In the genomic region with DNA sequence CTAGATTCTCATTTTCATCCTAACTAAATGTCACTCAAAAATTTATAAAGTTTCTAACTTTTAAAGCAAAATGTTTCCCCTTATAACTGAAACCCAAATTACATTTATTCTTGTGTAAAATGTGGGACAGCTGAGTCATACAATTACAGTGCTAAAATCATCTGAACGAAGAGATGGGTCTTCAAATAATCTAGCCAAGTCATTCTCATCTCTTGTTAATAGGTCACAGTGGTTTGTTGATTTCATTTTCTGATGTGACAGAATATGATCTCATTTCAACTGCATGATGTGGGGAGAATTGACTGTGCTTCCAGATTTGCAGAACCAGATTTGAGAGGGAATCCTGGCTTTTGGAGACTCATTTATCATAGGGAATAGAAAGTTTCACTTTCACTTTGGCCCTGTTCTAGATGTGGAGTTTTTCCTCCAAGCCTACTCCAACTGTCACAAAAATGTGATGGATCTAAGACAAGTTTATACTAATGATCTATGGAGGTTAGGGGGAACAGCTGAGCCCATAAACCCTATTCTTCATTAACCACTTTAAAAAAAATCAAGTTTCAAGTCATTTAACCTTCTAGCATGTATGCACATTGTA, we compare ENCODE assay signal across 12 cellular contexts.
DNase-seq lines count a peak whose midpoint lies in the region; ATAC-seq lines count a peak whose summit lies in the region.
"Had no signal": no experiment of that assay in that cellular context is flagged by ENCODE, and none has a peak within 500 bp of the region (broad histone marks: within the 10 kb centered on the region; RNA-seq: fewer than 3 reads in every experiment).

No MANE protein-coding gene starts in this region.

- no peaks in the 10 kb centered on the region for H3K9me3 ChIP-seq in MG63
- H3K9me3 ChIP-seq: body of pancreas had no signal

- no peaks in the 10 kb centered on the region for H3K27me3 Mint-ChIP-seq in activated T-cell treated with anti-CD3 and anti-CD28 coated beads, Interleukin-2, amount 50 U/mL, for 24 hours
- no peaks in the 10 kb centered on the region for H3K27me3 Mint-ChIP-seq in effector memory CD8-positive, alpha-beta T cell

- H3K4me1 Mint-ChIP-seq in activated T-cell treated with anti-CD3 and anti-CD28 coated beads, Interleukin-2, amount 50 U/mL, for 24 hours (ENCODE audit: low read depth) = peaks cover 23% of the 10 kb centered on the region
- peaks cover 7 to 19% of the 10 kb centered on the region in 2 donors for H3K4me1 Mint-ChIP-seq in effector memory CD8-positive, alpha-beta T cell (ENCODE audit: low read depth in 2 of 2)
- H3K4me1 Mint-ChIP-seq in stimulated activated effector memory CD8-positive, alpha-beta T cell treated with anti-CD3 and anti-CD28 coated beads, Interleukin-12 subunit alpha, Interleukin-12 subunit beta, amount 100 ng/mL, for 72 hours = peaks cover 22% of the 10 kb centered on the region
- H3K4me1 Mint-ChIP-seq: H9 had no signal

- H3K27me3 ChIP-seq in MG63 = no peaks in the 10 kb centered on the region
- H3K27me3 ChIP-seq: body of pancreas had no signal

- no peaks in the 10 kb centered on the region for H3K36me3 Mint-ChIP-seq in activated T-cell treated with anti-CD3 and anti-CD28 coated beads, Interleukin-2, amount 50 U/mL, for 24 hours (ENCODE audit: low read depth)
- no peaks in the 10 kb centered on the region for H3K36me3 Mint-ChIP-seq in effector memory CD8-positive, alpha-beta T cell (ENCODE audit: insufficient read depth)
- no peaks in the 10 kb centered on the region for H3K36me3 Mint-ChIP-seq in stimulated activated effector memory CD8-positive, alpha-beta T cell treated with anti-CD3 and anti-CD28 coated beads, Interleukin-12 subunit alpha, Interleukin-12 subunit beta, amount 100 ng/mL, for 72 hours

- no peaks in the 10 kb centered on the region for H3K9me3 Mint-ChIP-seq in activated T-cell treated with anti-CD3 and anti-CD28 coated beads, Interleukin-2, amount 50 U/mL, for 24 hours
- no peaks in the 10 kb centered on the region for H3K9me3 Mint-ChIP-seq in effector memory CD8-positive, alpha-beta T cell
- no peaks in the 10 kb centered on the region for H3K9me3 Mint-ChIP-seq in stimulated activated effector memory CD8-positive, alpha-beta T cell treated with anti-CD3 and anti-CD28 coated beads, Interleukin-12 subunit alpha, Interleukin-12 subunit beta, amount 100 ng/mL, for 72 hours
- H3K9me3 Mint-ChIP-seq: H9 had no signal

- H3K27ac Mint-ChIP-seq in activated T-cell treated with anti-CD3 and anti-CD28 coated beads, Interleukin-2, amount 50 U/mL, for 24 hours = no peak overlapping the region
- peak overlapping the region; percentile 35 to 81 for H3K27ac Mint-ChIP-seq in effector memory CD8-positive, alpha-beta T cell
- no peak overlapping the region for H3K27ac Mint-ChIP-seq in stimulated activated effector memory CD8-positive, alpha-beta T cell treated with anti-CD3 and anti-CD28 coated beads, Interleukin-12 subunit alpha, Interleukin-12 subunit beta, amount 100 ng/mL, for 72 hours
- H3K27ac Mint-ChIP-seq: H9 had no signal

- no peak for ATAC-seq in effector memory CD8-positive, alpha-beta T cell (replicated peaks)
- peak; percentile 63 for ATAC-seq in stimulated activated effector memory CD8-positive, alpha-beta T cell treated with anti-CD3 and anti-CD28 coated beads, Interleukin-12 subunit alpha, Interleukin-12 subunit beta, amount 100 ng/mL, for 72 hours
- ATAC-seq: body of pancreas had no signal

- H3K36me3 ChIP-seq in MG63 = no peaks in the 10 kb centered on the region

- 0 out of 2 replicates have a peak overlapping the region, but pooled peaks have one; percentile 7 for H3K4me3 ChIP-seq in MG63
- H3K4me3 ChIP-seq: body of pancreas had no signal

- peak overlapping the region; percentile 41 for H3K4me3 Mint-ChIP-seq in activated T-cell treated with anti-CD3 and anti-CD28 coated beads, Interleukin-2, amount 50 U/mL, for 24 hours
- H3K4me3 Mint-ChIP-seq in effector memory CD8-positive, alpha-beta T cell = peak overlapping the region; percentile 69 to 78
- H3K4me3 Mint-ChIP-seq in stimulated activated effector memory CD8-positive, alpha-beta T cell treated with anti-CD3 and anti-CD28 coated beads, Interleukin-12 subunit alpha, Interleukin-12 subunit beta, amount 100 ng/mL, for 72 hours = peak overlapping the region; percentile 21
- H3K4me3 Mint-ChIP-seq: H9 had no signal

- no peak for DNase-seq in activated T-cell treated with anti-CD3 and anti-CD28 coated beads, Interleukin-2, amount 50 U/mL, for 24 hours
- no peak for DNase-seq in activated T-cell treated with anti-CD3 and anti-CD28 coated beads, Interleukin-2, amount 50 U/mL, for 1 hour
- DNase-seq in MG63 (no peak), SIG-M5 treated with dmso at 0.1 percent for 504 hours (lab: John Stamatoyannopoulos, UW; ENCODE audit: unreplicated experiment) (no peak), UCSD-AML1 (lab: John Stamatoyannopoulos, UW; ENCODE audit: unreplicated experiment) (no peak)
- DNase-seq in effector memory CD8-positive, alpha-beta T cell = no peak
- DNase-seq in stimulated activated effector memory CD8-positive, alpha-beta T cell treated with anti-CD3 and anti-CD28 coated beads, Interleukin-12 subunit alpha, Interleukin-12 subunit beta, amount 100 ng/mL, for 72 hours (ENCODE audit: low spot score in 2 of 2) = no peak
- no peak for DNase-seq in stimulated activated naive CD4-positive, alpha-beta T cell treated with Interleukin-2 at 50 U/mL for 16 hours (lab: John Stamatoyannopoulos, UW)
- DNase-seq: body of pancreas; DMS 273 treated with DMSO at 0.1 percent for 48 hours; H9; stimulated activated naive CD4-positive, alpha-beta T cell had no signal

Comparison
In these comparisons a context has a peak if more than half of its experiments do, and no peak if none do; other contexts are left out.
1. H3K27ac Mint-ChIP-seq: peak in effector memory CD8-positive, alpha-beta T cell (2 of 2); none in activated T-cell treated with anti-CD3 and anti-CD28 coated beads, Interleukin-2, amount 50 U/mL, for 24 hours (single experiment) and stimulated activated effector memory CD8-positive, alpha-beta T cell treated with anti-CD3 and anti-CD28 coated beads, Interleukin-12 subunit alpha, Interleukin-12 subunit beta, amount 100 ng/mL, for 72 hours (single experiment).
2. H3K4me3 Mint-ChIP-seq: peak in every context shown above with its lines; median percentile 74 in effector memory CD8-positive, alpha-beta T cell; 41 in activated T-cell treated with anti-CD3 and anti-CD28 coated beads, Interleukin-2, amount 50 U/mL, for 24 hours; 21 in stimulated activated effector memory CD8-positive, alpha-beta T cell treated with anti-CD3 and anti-CD28 coated beads, Interleukin-12 subunit alpha, Interleukin-12 subunit beta, amount 100 ng/mL, for 72 hours.